ENCODE assay signal across 22 cellular contexts in genomic region chr7:86931439-86931838, GRCh38.
DNase-seq lines count a peak whose midpoint lies in the region; ATAC-seq, FAIRE-seq and TF ChIP-seq lines count a peak whose summit lies in the region.
"Had no signal": no experiment of that assay in that cellular context is flagged by ENCODE, and none has a peak within 500 bp of the region (broad histone marks: within the 10 kb centered on the region; RNA-seq: fewer than 3 reads in every experiment).

No MANE protein-coding gene starts in this region.

- no peak overlapping the region; the same call in 1 of the 2 replicates for H3K9ac ChIP-seq in SK-N-SH
- no peak overlapping the region for H3K9ac ChIP-seq in GM23248
- no peak overlapping the region for H3K9ac ChIP-seq in GM12878 (ENCODE audit: control insufficient read depth, insufficient read depth, low read length)

- CTCF ChIA-PET in SK-N-SH (lab: Yijun Ruan, JAX) (interaction anchor here (1.0 to 14.9 kb wide), 6 partner anchors 10 to 220 kb away, joined by 3 to 295 read pairs (median 4); partner anchors contain the start of gene DMTF1), GM12878 (lab: Yijun Ruan, JAX) (interaction anchor here (0.9 to 4.4 kb wide), 3 partner anchors 20 to 225 kb away, joined by 3 to 17 read pairs (median 4); no protein-coding TSS in a partner anchor)

- H2AFZ ChIP-seq in SK-N-SH (ENCODE audit: low read depth) (peak overlapping the region; percentile 31; the same call in 1 of the 2 replicates), GM23248 (peak overlapping the region; percentile 15; the same call in 1 of the 2 replicates), GM12878 (ENCODE audit: control insufficient read depth, low read depth, low read length) (no peak overlapping the region)

- H3F3A ChIP-seq in SK-N-SH (replicated peaks; ENCODE audit: insufficient read depth) = peaks cover 24% of the 10 kb centered on the region
- peaks cover 21% of the 10 kb centered on the region for H3F3A ChIP-seq in GM23248 (ENCODE audit: insufficient read depth)

- no TSS peak for BruUV-seq in GM12878 (replicated peaks; lab: Mats Ljungman, UMichigan)

- H3K4me3 ChIP-seq in SK-N-SH (ENCODE audit: low read depth in 2 of 2, low read length in 1 of 2) (no peak overlapping the region), GM23248 (peak overlapping the region; percentile 13; the same call in 1 of the 2 replicates), GM12878 (no peak overlapping the region)
- H3K4me3 ChIP-seq: pancreas, sigmoid colon had no signal

- H3K9me3 ChIP-seq in SK-N-SH (no peaks in the 10 kb centered on the region), GM23248 (ENCODE audit: low read depth) (no peaks in the 10 kb centered on the region), GM12878 (replicated peaks; ENCODE audit: control insufficient read depth, insufficient read depth, low read length) (peaks cover 2% of the 10 kb centered on the region; the same call in 2 of the 3 replicates)
- H3K9me3 ChIP-seq: pancreas, sigmoid colon had no signal

- in situ Hi-C loops in GM23248 (cut with MboI) = loop anchor here (25.0 kb wide), 1 partner anchor 206 kb away; no protein-coding TSS in a partner anchor
- in situ Hi-C loops in GM12878 (cut with MboI) = loop anchor here (5.0 to 25.0 kb wide), 2 partner anchors 306 to 481 kb away; no protein-coding TSS in a partner anchor

- no peaks in the 10 kb centered on the region for H3K79me2 ChIP-seq in SK-N-SH (ENCODE audit: insufficient read depth)
- H3K79me2 ChIP-seq in GM23248 (ENCODE audit: insufficient read depth) = no peaks in the 10 kb centered on the region
- no peaks in the 10 kb centered on the region for H3K79me2 ChIP-seq in GM12878 (ENCODE audit: control insufficient read depth, insufficient read depth, low read length)

- peaks cover 7 to 33% of the 10 kb centered on the region in 2 experiments for H3K36me3 ChIP-seq in SK-N-SH (replicated peaks in 1 of 2; ENCODE audit: control insufficient read depth in 1 of 2, insufficient read depth in 2 of 2, low read length in 1 of 2)
- H3K36me3 ChIP-seq in GM23248 (ENCODE audit: low read depth) = no peaks in the 10 kb centered on the region
- no peaks in the 10 kb centered on the region for H3K36me3 ChIP-seq in GM12878 (ENCODE audit: control insufficient read depth in 2 of 2, insufficient read depth in 2 of 2, low read length in 1 of 2)
- H3K36me3 ChIP-seq: pancreas, sigmoid colon had no signal

- no peaks in the 10 kb centered on the region for H3K27me3 ChIP-seq in SK-N-SH (ENCODE audit: insufficient read depth)
- H3K27me3 ChIP-seq in GM23248 (replicated peaks; ENCODE audit: insufficient read depth) = no peaks in the 10 kb centered on the region
- H3K27me3 ChIP-seq in GM12878 (replicated peaks in 1 of 2; ENCODE audit: control insufficient read depth in 2 of 2, insufficient read depth in 2 of 2, low read length in 1 of 2) = no peaks in the 10 kb centered on the region
- H3K27me3 ChIP-seq: pancreas, sigmoid colon had no signal

- H3K4me2 ChIP-seq in SK-N-SH = peak overlapping the region; percentile 47; the same call in 1 of the 2 replicates
- H3K4me2 ChIP-seq in GM23248 (ENCODE audit: unreplicated experiment) = peak overlapping the region; percentile 39
- H3K4me2 ChIP-seq in GM12878 (ENCODE audit: control insufficient read depth, insufficient read depth) = no peak overlapping the region

- no peak for TF ChIP-seq RAD21 in SK-N-SH (IDR thresholded peaks at IDR 0.05; ENCODE audit: low read length)
- TF ChIP-seq RAD21 in GM12878 (IDR thresholded peaks at IDR 0.05; ENCODE audit: insufficient read depth, low read depth, low read length) = no peak

- POLR2A ChIA-PET in SK-N-SH (lab: Yijun Ruan, JAX) = no interaction called here
- POLR2A ChIA-PET in GM12878 (lab: Charles Lee) = no interaction called here

- intact Hi-C loops in GM12878 (cut with micrococcal nuclease; ENCODE audit: unreplicated experiment) = no loop called here

- TF ChIP-seq POLR2A in GM12878 (IDR thresholded peaks at IDR 0.05; ENCODE audit: low read depth, low read length) = no peak

- no peaks in the 10 kb centered on the region for H4K20me1 ChIP-seq in SK-N-SH (ENCODE audit: insufficient read depth)
- no peaks in the 10 kb centered on the region for H4K20me1 ChIP-seq in GM23248 (ENCODE audit: insufficient read depth)
- no peaks in the 10 kb centered on the region for H4K20me1 ChIP-seq in GM12878 (ENCODE audit: control insufficient read depth, insufficient read depth)

- no peaks in the 10 kb centered on the region for H3K9me2 ChIP-seq in SK-N-SH
- H3K9me2 ChIP-seq in GM23248 (ENCODE audit: insufficient read depth) = no peaks in the 10 kb centered on the region

- RAD21 ChIA-PET in GM12878 (lab: Charles Lee; ENCODE audit: unreplicated experiment) = no interaction called here

- TF ChIP-seq CTCF in SK-N-SH (IDR thresholded peaks at IDR 0.05) = no peak
- no peak for TF ChIP-seq CTCF in GM12878 (IDR thresholded peaks at IDR 0.05 in 2 of 3, conservative IDR thresholded peaks at IDR 0.05 in 1 of 3; ENCODE audit: control insufficient read depth in 2 of 3, extremely low read depth in 1 of 3, insufficient read depth in 1 of 3, low read depth in 3 of 3, low read length in 3 of 3)

- WGBS in SK-N-SH (ENCODE audit: low lambda C conversion rate) = 91% methylated on average over 2 of the region's 2 CpGs
- WGBS in GM23248 (ENCODE audit: low coverage in 1 of 2, low lambda C conversion rate in 2 of 2, missing lambda C conversion rate in 2 of 2), 2 experiments = 75% methylated on average over 2 of the region's 2 CpGs
- 0% methylated on average over 2 of the region's 2 CpGs for WGBS in GM12878 (ENCODE audit: insufficient coverage, insufficient replicate concordance, low lambda C conversion rate, missing lambda C conversion rate)

- H3K4me1 ChIP-seq in SK-N-SH (ENCODE audit: control insufficient read depth in 1 of 2, insufficient read depth in 2 of 2, low read depth in 1 of 2, low read length in 1 of 2) (peaks cover 3 to 12% of the 10 kb centered on the region in 2 experiments; a peak in 3 of 4 replicates), GM23248 (ENCODE audit: insufficient read depth) (peaks cover 14% of the 10 kb centered on the region), GM12878 (ENCODE audit: control insufficient read depth, insufficient read depth, low read length) (peaks cover 10% of the 10 kb centered on the region)
- H3K4me1 ChIP-seq: pancreas, sigmoid colon had no signal

- no peak for DNase-seq in SK-N-SH
- no peak for DNase-seq in GM23248
- DNase-seq in GM12878 (ENCODE audit: low read depth, low spot score) = no peak
- DNase-seq in stimulated activated naive CD8-positive, alpha-beta T cell treated with anti-CD3 and anti-CD28 coated beads, Interleukin-15, Interleukin-2, amounts not matched to agents 100 U/mL and 50 U/mL, for 24 hours = no peak
- no peak for DNase-seq in islet precursor cell
- no peak for DNase-seq in activated effector memory CD4-positive, alpha-beta T cell treated with anti-CD3 and anti-CD28 coated beads, Interleukin-2, amount 50 U/mL, for 16 hours
- no peak for DNase-seq in stimulated activated naive CD4-positive, alpha-beta T cell treated with Interleukin-2 at 50 U/mL for 16 hours (lab: John Stamatoyannopoulos, UW)
- DNase-seq: activated CD4-positive, alpha-beta memory T cell treated with anti-CD3 and anti-CD28 coated beads, Interleukin-2, amount 10 ng/mL, durations not matched to agents 7 days and 5 days; C1 segment of cervical spinal cord; DMS 273 treated with DMSO at 0.1 percent for 48 hours; effector CD8-positive, alpha-beta T cell; GDM1; naive thymus-derived CD4-positive, alpha-beta T cell; NCI-H1105; NCI-H526 treated with DMSO at 0.1 percent for 48 hours; pancreas; SHP77 treated with DMSO at 0.1 percent for 48 hours; sigmoid colon had no signal

- H3K27ac ChIP-seq in SK-N-SH (ENCODE audit: low read depth in 2 of 2, low read length in 1 of 2) = peak overlapping the region; percentile 60 to 77
- H3K27ac ChIP-seq in GM23248 = peak overlapping the region; percentile 71
- no peak overlapping the region for H3K27ac ChIP-seq in GM12878 (ENCODE audit: control insufficient read depth, insufficient read depth)
- H3K27ac ChIP-seq: 22Rv1, pancreas, VCaP had no signal

- FAIRE-seq in GM12878 (lab: Jason Lieb, UNC) = no peak
- FAIRE-seq: GM12891, pancreas had no signal

- no peak for TF ChIP-seq EP300 in SK-N-SH (IDR thresholded peaks at IDR 0.05; ENCODE audit: borderline replicate concordance in 1 of 2, low read depth in 1 of 2, low read length in 1 of 2)
- no peak for TF ChIP-seq EP300 in GM12878 (IDR thresholded peaks at IDR 0.05; ENCODE audit: borderline replicate concordance in 1 of 2, control insufficient read depth in 1 of 2, low read depth in 2 of 2, low read length in 2 of 2)

- ATAC-seq in SK-N-SH treated with all-trans-retinoic acid at 6 μM for 48 hours (no peak), GM12878 (peak; percentile 36; the same call in 1 of the 3 replicates)
- peak; percentile 69 for ATAC-seq in stimulated activated naive CD8-positive, alpha-beta T cell treated with anti-CD3 and anti-CD28 coated beads, Interleukin-15, Interleukin-2, amounts not matched to agents 100 U/mL and 50 U/mL, for 24 hours

- SMC1A ChIA-PET in GM12878 (lab: Charles Lee; ENCODE audit: uncharacterized antibody, unreplicated experiment) = interaction anchor here (1.6 to 1.9 kb wide), 2 partner anchors 11 to 217 kb away, joined by 5 to 9 read pairs; no protein-coding TSS in a partner anchor

TF ChIP-seq in SK-N-SH, 30 proteins besides CTCF, POLR2A, EP300 and RAD21:
- TF ChIP-seq RFX5 (IDR thresholded peaks at IDR 0.05; ENCODE audit: low read length) (no peak), FOXJ3 (CRISPR knock-in tag; IDR thresholded peaks at IDR 0.05) (no peak), YY1 (IDR thresholded peaks at IDR 0.05; ENCODE audit: low read depth) (no peak), CHD2 (IDR thresholded peaks at IDR 0.05; ENCODE audit: low read length, partially characterized antibody) (no peak), RCOR1 (IDR thresholded peaks at IDR 0.05; ENCODE audit: low read length) (no peak), EZH2phosphoT487 (IDR thresholded peaks at IDR 0.05; ENCODE audit: borderline replicate concordance, low read depth) (no peak)

TF ChIP-seq in SK-N-SH treated with all-trans-retinoic acid at 6 μM for 48 hours, 23 proteins besides CTCF, POLR2A, EP300 and RAD21 (continues in another document):
- no peak for TF ChIP-seq ZFP30 (CRISPR knock-in tag; IDR thresholded peaks at IDR 0.05)
- no peak for TF ChIP-seq ZNF70 (CRISPR knock-in tag; IDR thresholded peaks at IDR 0.05)
- no peak for TF ChIP-seq GLIS3 (CRISPR knock-in tag; IDR thresholded peaks at IDR 0.05)
- no peak for TF ChIP-seq TOX (CRISPR knock-in tag; IDR thresholded peaks at IDR 0.05; ENCODE audit: borderline replicate concordance)

TF ChIP-seq in GM12878, 131 proteins besides CTCF, POLR2A, EP300 and RAD21 (continues in another document):
- TF ChIP-seq BRCA1 (IDR thresholded peaks at IDR 0.05; ENCODE audit: low read depth, low read length) = no peak
